Comparison of ENCODE assay signal across 29 cellular contexts in the genomic region with DNA sequence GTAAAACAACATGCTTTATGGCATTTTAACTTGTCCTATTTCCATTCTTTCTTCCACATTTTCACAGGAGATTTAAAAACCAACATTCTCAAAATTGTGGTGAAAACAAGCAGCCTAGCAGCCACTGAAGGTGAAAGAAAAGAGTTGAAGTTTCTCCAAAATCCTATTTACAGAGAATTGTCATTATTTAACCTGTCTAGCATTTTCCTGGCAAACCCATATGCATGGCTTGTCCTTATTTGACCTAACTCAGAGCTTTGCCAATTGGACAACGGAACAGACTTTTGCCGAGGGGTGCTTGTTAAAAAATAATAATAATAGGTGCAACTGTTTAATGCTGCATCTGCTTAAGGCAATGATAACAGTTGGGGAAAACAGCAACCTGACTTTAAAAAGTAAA.
"Had no signal": no experiment of that assay in that cellular context is flagged by ENCODE, and none has a peak within 500 bp of the region (broad histone marks: within the 10 kb centered on the region; RNA-seq: fewer than 3 reads in every experiment).

No MANE protein-coding gene starts in this region.

- H3K27ac ChIP-seq: neutrophil, pancreas, psoas muscle, right lobe of liver, sigmoid colon, suprapubic skin, testis, thyroid gland, tibial nerve, upper lobe of left lung, vagina had no signal

- H3K9me3 ChIP-seq: neutrophil, suprapubic skin, testis, thyroid gland had no signal

- DNase-seq: naive thymus-derived CD8-positive, alpha-beta T cell; nephron progenitor cell; nucleus accumbens; pancreas; posterior cingulate gyrus; psoas muscle; right cardiac atrium; right lobe of liver; sigmoid colon; small intestine; stimulated activated CD4-positive, alpha-beta T cell treated with anti-CD3 and anti-CD28 coated beads, Interleukin-15, amount 100 ng/mL, for 24 hours; stimulated activated CD4-positive, alpha-beta T cell treated with anti-CD3 and anti-CD28 coated beads, Interleukin-2, amount 100 ng/mL, for 24 hours; stimulated activated CD4-positive, alpha-beta T cell treated with anti-CD3 and anti-CD28 coated beads, Interleukin-2, amount 100 ng/mL, for 48 hours; stimulated activated CD4-positive, alpha-beta T cell treated with anti-CD3 and anti-CD28 coated beads, Interleukin-4, amount 100 ng/mL, for 24 hours; stimulated activated naive CD4-positive, alpha-beta T cell; stimulated activated naive CD8-positive, alpha-beta T cell treated with anti-CD3 and anti-CD28 coated beads, Interleukin-15, amount 100 ng/mL, for 72 hours; stimulated activated naive CD8-positive, alpha-beta T cell treated with anti-CD3 and anti-CD28 coated beads, Interleukin-15, Interleukin-2, amounts not matched to agents 100 U/mL and 50 U/mL, for 24 hours; substantia nigra; testis; thyroid gland; trophoblast cell; upper lobe of left lung had no signal

- H3K27me3 ChIP-seq: neutrophil, pancreas, right lobe of liver, sigmoid colon, suprapubic skin, testis, thyroid gland, tibial nerve, upper lobe of left lung, vagina had no signal

- H3K36me3 ChIP-seq: neutrophil, pancreas, right lobe of liver, sigmoid colon, suprapubic skin, thyroid gland, tibial nerve, upper lobe of left lung, vagina had no signal

- H3K4me3 ChIP-seq: pancreas, psoas muscle, right lobe of liver, sigmoid colon, suprapubic skin, testis, thyroid gland, tibial nerve, upper lobe of left lung, vagina had no signal

- H3K4me1 ChIP-seq: pancreas, psoas muscle, sigmoid colon, suprapubic skin, testis, thyroid gland, tibial nerve, upper lobe of left lung, vagina had no signal

- ATAC-seq: naive thymus-derived CD8-positive, alpha-beta T cell; natural killer cell treated with Interleukin-12 subunit alpha and Interleukin-12 subunit beta and Interleukin-15 and Interleukin-18, amount 100 ng/mL, for 72 hours; psoas muscle; right cardiac atrium; stimulated activated effector memory CD8-positive, alpha-beta T cell treated with anti-CD3 and anti-CD28 coated beads, Interleukin-12 subunit alpha, Interleukin-12 subunit beta, amount 100 ng/mL, for 72 hours; stimulated activated naive CD8-positive, alpha-beta T cell treated with anti-CD3 and anti-CD28 coated beads, Interleukin-15, amount 100 ng/mL, for 72 hours; stimulated activated naive CD8-positive, alpha-beta T cell treated with anti-CD3 and anti-CD28 coated beads, Interleukin-15, Interleukin-2, amounts not matched to agents 100 U/mL and 50 U/mL, for 24 hours had no signal

- FAIRE-seq: pancreas, small intestine, urothelium cell line had no signal
